In genomic region chr16:2919511-2920255, GRCh38 we compare ENCODE assay signal across 8 cellular contexts.
DNase-seq lines count a peak whose midpoint lies in the region; ATAC-seq lines count a peak whose summit lies in the region.

No MANE protein-coding gene starts in this region.

- no peaks in the 10 kb centered on the region for H3K27me3 ChIP-seq in layer of hippocampus (ENCODE audit: control insufficient read depth, insufficient read depth, low read length)

- no peak for ATAC-seq in GM19351 (IDR thresholded peaks at IDR 0.05; ENCODE audit: unreplicated experiment)

- peak overlapping the region; percentile 42 for H3K27ac ChIP-seq in layer of hippocampus (ENCODE audit: low read depth, low read length)

- DNase-seq in NCI-H1436 (lab: John Stamatoyannopoulos, UW) = peak; percentile 43
- no peak for DNase-seq in NCI-H1436 treated with DMSO at 0.1 percent for 48 hours (lab: John Stamatoyannopoulos, UW)
- peak; percentile 62 for DNase-seq in NCI-H1694 (lab: John Stamatoyannopoulos, UW)
- peak; percentile 9 for DNase-seq in activated CD4-positive, CD25-positive, alpha-beta regulatory T cell treated with anti-CD3 and anti-CD28 coated beads, Interleukin-2, amount 50 U/mL, for 16 hours (ENCODE audit: low read depth, low spot score)
- DNase-seq in cerebellar cortex (ENCODE audit: low spot score) = peak; percentile 84
- DNase-seq in stimulated activated CD4-positive, alpha-beta T cell treated with anti-CD3 and anti-CD28 coated beads, Interleukin-4, amount 100 ng/mL, for 24 hours = peak; percentile 64
